In the genomic region with DNA sequence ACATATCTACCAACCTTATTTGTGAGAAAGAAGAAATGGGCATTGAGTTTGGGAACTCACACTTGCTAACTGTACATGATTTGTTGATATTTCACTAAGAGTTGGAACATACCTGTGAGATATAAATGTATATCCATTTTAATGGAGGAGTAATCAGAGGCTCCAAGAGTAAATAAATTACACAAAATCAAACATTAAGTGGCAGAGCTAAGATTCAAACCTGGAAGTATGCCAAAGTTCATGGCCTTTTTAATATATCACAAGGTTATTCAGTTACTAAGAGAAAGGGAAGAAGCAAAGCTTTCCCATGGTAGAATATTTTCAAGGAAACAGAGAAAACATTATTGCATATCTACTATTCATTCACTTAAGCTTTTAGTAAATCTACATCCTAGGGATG, we compare ENCODE assay signal across 22 cellular contexts.
"Had no signal": no experiment of that assay in that cellular context is flagged by ENCODE, and none has a peak within 500 bp of the region (broad histone marks: within the 10 kb centered on the region; RNA-seq: fewer than 3 reads in every experiment).

No MANE protein-coding gene starts in this region.

- H3K4me3 ChIP-seq: coronary artery, esophagus muscularis mucosa, lower lobe of right lung, pancreas, testis, tibial artery, upper lobe of left lung had no signal

- H3K4me1 Mint-ChIP-seq: immature natural killer cell; natural killer cell; neural crest cell; stimulated activated memory B cell treated with anti-CD40 and anti-IgM and Interleukin-4, amounts not matched to agents 10 μg/mL and 1 μg/mL and 100 μg/mL, for 72 hours had no signal

- H3K27ac Mint-ChIP-seq: immature natural killer cell; natural killer cell; stimulated activated memory B cell treated with anti-CD40 and anti-IgM and Interleukin-4, amounts not matched to agents 10 μg/mL and 1 μg/mL and 100 μg/mL, for 72 hours had no signal

- H3K27me3 Mint-ChIP-seq: stimulated activated memory B cell treated with anti-CD40 and anti-IgM and Interleukin-4, amounts not matched to agents 10 μg/mL and 1 μg/mL and 100 μg/mL, for 72 hours had no signal

- ATAC-seq: left ventricle myocardium superior; lower lobe of right lung; natural killer cell; pancreas; sciatic nerve; stimulated activated memory B cell treated with anti-CD40 and anti-IgM and Interleukin-4, amounts not matched to agents 10 μg/mL and 1 μg/mL and 100 μg/mL, for 72 hours; stimulated activated naive CD8-positive, alpha-beta T cell treated with anti-CD3 and anti-CD28 coated beads, Interleukin-15, Interleukin-2, amounts not matched to agents 100 U/mL and 50 U/mL, for 24 hours had no signal

- H3K36me3 Mint-ChIP-seq: immature natural killer cell; natural killer cell; stimulated activated memory B cell treated with anti-CD40 and anti-IgM and Interleukin-4, amounts not matched to agents 10 μg/mL and 1 μg/mL and 100 μg/mL, for 72 hours had no signal

- DNase-seq: dermis blood vessel endothelial cell; effector memory CD4-positive, alpha-beta T cell; foreskin melanocyte; hypothalamus; immature natural killer cell; islet precursor cell; kidney glomerular epithelial cell; left ventricle myocardium superior; lower lobe of right lung; natural killer cell; pancreas; stimulated activated CD4-positive, alpha-beta T cell treated with anti-CD3 and anti-CD28 coated beads, Interleukin-4, amount 100 ng/mL, for 4 hours; stimulated activated naive CD8-positive, alpha-beta T cell treated with anti-CD3 and anti-CD28 coated beads, Interleukin-15, Interleukin-2, amounts not matched to agents 100 U/mL and 50 U/mL, for 24 hours; substantia nigra; testis; tibial artery; upper lobe of left lung had no signal

- H3K4me3 Mint-ChIP-seq: immature natural killer cell; natural killer cell; neural crest cell; stimulated activated memory B cell treated with anti-CD40 and anti-IgM and Interleukin-4, amounts not matched to agents 10 μg/mL and 1 μg/mL and 100 μg/mL, for 72 hours had no signal
